1 cellular context compared by ENCODE assay signal in genomic region chr6:154733610-154734379, GRCh38.
TF ChIP-seq lines count a peak whose summit lies in the region.

No MANE protein-coding gene starts in this region.

TF ChIP-seq in HepG2, 621 proteins besides CTCF, POLR2A, EP300 and RAD21 (continued from another document and continues in another):
- TF ChIP-seq STAT6 (CRISPR knock-in tag; IDR thresholded peaks at IDR 0.05; ENCODE audit: borderline replicate concordance) = no peak; the same call in 1 of the 2 replicates
- TF ChIP-seq FOXA1 (IDR thresholded peaks at IDR 0.05) = no peak
- TF ChIP-seq FOXA1 (CRISPR knock-in tag; IDR thresholded peaks at IDR 0.05) = peak; percentile 8; the same call in 1 of the 2 replicates
- peak; percentile 63; the same call in 1 of the 2 replicates for TF ChIP-seq GATAD1 (CRISPR knock-in tag; IDR thresholded peaks at IDR 0.05)
- no peak for TF ChIP-seq ZNF7 (CRISPR knock-in tag; IDR thresholded peaks at IDR 0.05)
- 0 out of 2 replicates have a peak, but pooled peaks have one; percentile 55 for TF ChIP-seq SRY (CRISPR knock-in tag; IDR thresholded peaks at IDR 0.05)
- TF ChIP-seq HOXA3 (CRISPR knock-in tag; IDR thresholded peaks at IDR 0.05) = no peak
- no peak for TF ChIP-seq ZFP1 (CRISPR knock-in tag; IDR thresholded peaks at IDR 0.05)
- no peak for TF ChIP-seq HIC2 (CRISPR knock-in tag; IDR thresholded peaks at IDR 0.05; ENCODE audit: low read depth)
- TF ChIP-seq ELF1 (CRISPR knock-in tag; IDR thresholded peaks at IDR 0.05) = peak; percentile 54
- TF ChIP-seq ZNF891 (CRISPR knock-in tag; IDR thresholded peaks at IDR 0.05) = peak; percentile 88
- peak; percentile 28 for TF ChIP-seq ZNF781 (CRISPR knock-in tag; IDR thresholded peaks at IDR 0.05; ENCODE audit: borderline replicate concordance, not compliant biosample characterization)
- TF ChIP-seq RFX5 (IDR thresholded peaks at IDR 0.05; ENCODE audit: low read depth, low read length) = no peak
- no peak for TF ChIP-seq MBNL3 (CRISPR knock-in tag; conservative IDR thresholded peaks at IDR 0.05)
- no peak for TF ChIP-seq JDP2 (CRISPR knock-in tag; IDR thresholded peaks at IDR 0.05; ENCODE audit: borderline replicate concordance)
- TF ChIP-seq ZFY (CRISPR knock-in tag; IDR thresholded peaks at IDR 0.05) = peak; percentile 94
- TF ChIP-seq, protein P1, sequence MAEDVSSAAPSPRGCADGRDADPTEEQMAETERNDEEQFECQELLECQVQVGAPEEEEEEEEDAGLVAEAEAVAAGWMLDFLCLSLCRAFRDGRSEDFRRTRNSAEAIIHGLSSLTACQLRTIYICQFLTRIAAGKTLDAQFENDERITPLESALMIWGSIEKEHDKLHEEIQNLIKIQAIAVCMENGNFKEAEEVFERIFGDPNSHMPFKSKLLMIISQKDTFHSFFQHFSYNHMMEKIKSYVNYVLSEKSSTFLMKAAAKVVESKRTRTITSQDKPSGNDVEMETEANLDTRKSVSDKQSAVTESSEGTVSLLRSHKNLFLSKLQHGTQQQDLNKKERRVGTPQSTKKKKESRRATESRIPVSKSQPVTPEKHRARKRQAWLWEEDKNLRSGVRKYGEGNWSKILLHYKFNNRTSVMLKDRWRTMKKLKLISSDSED (CRISPR knock-in tag; IDR thresholded peaks at IDR 0.05) = peak; percentile 88; the same call in 1 of the 2 replicates
- TF ChIP-seq ETS1 (CRISPR knock-in tag; IDR thresholded peaks at IDR 0.05) = no peak
- peak; percentile 48 for TF ChIP-seq HNRNPLL (IDR thresholded peaks at IDR 0.05; ENCODE audit: low read depth, low read length, poor library complexity, severe bottlenecking)
- no peak for TF ChIP-seq PCBP2 (optimal IDR thresholded peaks at IDR 0.05; ENCODE audit: low read depth, low read length, poor library complexity, severe bottlenecking)
- no peak for TF ChIP-seq MAF1 (CRISPR knock-in tag; IDR thresholded peaks at IDR 0.05; ENCODE audit: borderline replicate concordance)
- no peak for TF ChIP-seq NFIB (CRISPR knock-in tag; IDR thresholded peaks at IDR 0.05; ENCODE audit: borderline replicate concordance)
- no peak for TF ChIP-seq NFE2 (CRISPR knock-in tag; IDR thresholded peaks at IDR 0.05)
- TF ChIP-seq MBD4 (IDR thresholded peaks at IDR 0.05; ENCODE audit: borderline replicate concordance, low read length) = no peak
- TF ChIP-seq PHF20 (CRISPR knock-in tag; IDR thresholded peaks at IDR 0.05) = peak; percentile 56
- TF ChIP-seq ZNF768 (CRISPR knock-in tag; IDR thresholded peaks at IDR 0.05) = peak; percentile 63; the same call in 1 of the 2 replicates
- peak; percentile 74 for TF ChIP-seq CBX1 (IDR thresholded peaks at IDR 0.05; ENCODE audit: low read depth)
- TF ChIP-seq RORA (CRISPR knock-in tag; IDR thresholded peaks at IDR 0.05) = no peak
- TF ChIP-seq GZF1 (CRISPR knock-in tag; IDR thresholded peaks at IDR 0.05) = no peak
- TF ChIP-seq, protein P2, sequence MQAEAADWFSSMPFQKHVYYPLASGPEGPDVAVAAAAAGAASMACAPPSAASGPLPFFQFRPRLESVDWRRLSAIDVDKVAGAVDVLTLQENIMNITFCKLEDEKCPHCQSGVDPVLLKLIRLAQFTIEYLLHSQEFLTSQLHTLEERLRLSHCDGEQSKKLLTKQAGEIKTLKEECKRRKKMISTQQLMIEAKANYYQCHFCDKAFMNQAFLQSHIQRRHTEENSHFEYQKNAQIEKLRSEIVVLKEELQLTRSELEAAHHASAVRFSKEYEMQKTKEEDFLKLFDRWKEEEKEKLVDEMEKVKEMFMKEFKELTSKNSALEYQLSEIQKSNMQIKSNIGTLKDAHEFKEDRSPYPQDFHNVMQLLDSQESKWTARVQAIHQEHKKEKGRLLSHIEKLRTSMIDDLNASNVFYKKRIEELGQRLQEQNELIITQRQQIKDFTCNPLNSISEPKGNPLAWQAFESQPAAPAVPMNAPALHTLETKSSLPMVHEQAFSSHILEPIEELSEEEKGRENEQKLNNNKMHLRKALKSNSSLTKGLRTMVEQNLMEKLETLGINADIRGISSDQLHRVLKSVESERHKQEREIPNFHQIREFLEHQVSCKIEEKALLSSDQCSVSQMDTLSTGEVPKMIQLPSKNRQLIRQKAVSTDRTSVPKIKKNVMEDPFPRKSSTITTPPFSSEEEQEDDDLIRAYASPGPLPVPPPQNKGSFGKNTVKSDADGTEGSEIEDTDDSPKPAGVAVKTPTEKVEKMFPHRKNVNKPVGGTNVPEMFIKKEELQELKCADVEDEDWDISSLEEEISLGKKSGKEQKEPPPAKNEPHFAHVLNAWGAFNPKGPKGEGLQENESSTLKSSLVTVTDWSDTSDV (CRISPR knock-in tag; IDR thresholded peaks at IDR 0.05) = peak; percentile 76; the same call in 1 of the 2 replicates
- TF ChIP-seq BORCS8-MEF2B (CRISPR knock-in tag; IDR thresholded peaks at IDR 0.05) = peak; percentile 47
- no peak for TF ChIP-seq ZBTB38 (CRISPR knock-in tag; IDR thresholded peaks at IDR 0.05)
- TF ChIP-seq PRDM15 (CRISPR knock-in tag; IDR thresholded peaks at IDR 0.05) = no peak
- 0 out of 2 replicates have a peak, but pooled peaks have one; percentile 12 for TF ChIP-seq ZKSCAN8 (CRISPR knock-in tag; IDR thresholded peaks at IDR 0.05; ENCODE audit: borderline replicate concordance)
- peak; percentile 73 for TF ChIP-seq PTBP1 (IDR thresholded peaks at IDR 0.05; ENCODE audit: low read depth, low read length, poor library complexity, severe bottlenecking)
- peak; percentile 60; the same call in 1 of the 2 replicates for TF ChIP-seq KLF15 (CRISPR knock-in tag; IDR thresholded peaks at IDR 0.05; ENCODE audit: borderline replicate concordance)
- TF ChIP-seq TBX3 (IDR thresholded peaks at IDR 0.05; ENCODE audit: borderline replicate concordance) = no peak
- TF ChIP-seq, protein P3, sequence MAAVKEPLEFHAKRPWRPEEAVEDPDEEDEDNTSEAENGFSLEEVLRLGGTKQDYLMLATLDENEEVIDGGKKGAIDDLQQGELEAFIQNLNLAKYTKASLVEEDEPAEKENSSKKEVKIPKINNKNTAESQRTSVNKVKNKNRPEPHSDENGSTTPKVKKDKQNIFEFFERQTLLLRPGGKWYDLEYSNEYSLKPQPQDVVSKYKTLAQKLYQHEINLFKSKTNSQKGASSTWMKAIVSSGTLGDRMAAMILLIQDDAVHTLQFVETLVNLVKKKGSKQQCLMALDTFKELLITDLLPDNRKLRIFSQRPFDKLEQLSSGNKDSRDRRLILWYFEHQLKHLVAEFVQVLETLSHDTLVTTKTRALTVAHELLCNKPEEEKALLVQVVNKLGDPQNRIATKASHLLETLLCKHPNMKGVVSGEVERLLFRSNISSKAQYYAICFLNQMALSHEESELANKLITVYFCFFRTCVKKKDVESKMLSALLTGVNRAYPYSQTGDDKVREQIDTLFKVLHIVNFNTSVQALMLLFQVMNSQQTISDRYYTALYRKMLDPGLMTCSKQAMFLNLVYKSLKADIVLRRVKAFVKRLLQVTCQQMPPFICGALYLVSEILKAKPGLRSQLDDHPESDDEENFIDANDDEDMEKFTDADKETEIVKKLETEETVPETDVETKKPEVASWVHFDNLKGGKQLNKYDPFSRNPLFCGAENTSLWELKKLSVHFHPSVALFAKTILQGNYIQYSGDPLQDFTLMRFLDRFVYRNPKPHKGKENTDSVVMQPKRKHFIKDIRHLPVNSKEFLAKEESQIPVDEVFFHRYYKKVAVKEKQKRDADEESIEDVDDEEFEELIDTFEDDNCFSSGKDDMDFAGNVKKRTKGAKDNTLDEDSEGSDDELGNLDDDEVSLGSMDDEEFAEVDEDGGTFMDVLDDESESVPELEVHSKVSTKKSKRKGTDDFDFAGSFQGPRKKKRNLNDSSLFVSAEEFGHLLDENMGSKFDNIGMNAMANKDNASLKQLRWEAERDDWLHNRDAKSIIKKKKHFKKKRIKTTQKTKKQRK (IDR thresholded peaks at IDR 0.05; ENCODE audit: low read length) = no peak
- TF ChIP-seq ZFP91 (CRISPR knock-in tag; IDR thresholded peaks at IDR 0.05; ENCODE audit: borderline replicate concordance) = peak; percentile 89; the same call in 1 of the 2 replicates
- no peak for TF ChIP-seq ZNF468 (CRISPR knock-in tag; IDR thresholded peaks at IDR 0.05)
- TF ChIP-seq FOXP1 (IDR thresholded peaks at IDR 0.05) = no peak
- peak; percentile 2; the same call in 1 of the 2 replicates for TF ChIP-seq FOXP1 (CRISPR knock-in tag; IDR thresholded peaks at IDR 0.05)
- TF ChIP-seq, protein P4, sequence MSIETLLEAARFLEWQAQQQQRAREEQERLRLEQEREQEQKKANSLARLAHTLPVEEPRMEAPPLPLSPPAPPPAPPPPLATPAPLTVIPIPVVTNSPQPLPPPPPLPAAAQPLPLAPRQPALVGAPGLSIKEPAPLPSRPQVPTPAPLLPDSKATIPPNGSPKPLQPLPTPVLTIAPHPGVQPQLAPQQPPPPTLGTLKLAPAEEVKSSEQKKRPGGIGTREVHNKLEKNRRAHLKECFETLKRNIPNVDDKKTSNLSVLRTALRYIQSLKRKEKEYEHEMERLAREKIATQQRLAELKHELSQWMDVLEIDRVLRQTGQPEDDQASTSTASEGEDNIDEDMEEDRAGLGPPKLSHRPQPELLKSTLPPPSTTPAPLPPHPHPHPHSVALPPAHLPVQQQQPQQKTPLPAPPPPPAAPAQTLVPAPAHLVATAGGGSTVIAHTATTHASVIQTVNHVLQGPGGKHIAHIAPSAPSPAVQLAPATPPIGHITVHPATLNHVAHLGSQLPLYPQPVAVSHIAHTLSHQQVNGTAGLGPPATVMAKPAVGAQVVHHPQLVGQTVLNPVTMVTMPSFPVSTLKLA (IDR thresholded peaks at IDR 0.05) = 0 out of 2 replicates have a peak, but pooled peaks have one; percentile 11
